Comparison of ENCODE assay signal across 25 cellular contexts in the genomic region with DNA sequence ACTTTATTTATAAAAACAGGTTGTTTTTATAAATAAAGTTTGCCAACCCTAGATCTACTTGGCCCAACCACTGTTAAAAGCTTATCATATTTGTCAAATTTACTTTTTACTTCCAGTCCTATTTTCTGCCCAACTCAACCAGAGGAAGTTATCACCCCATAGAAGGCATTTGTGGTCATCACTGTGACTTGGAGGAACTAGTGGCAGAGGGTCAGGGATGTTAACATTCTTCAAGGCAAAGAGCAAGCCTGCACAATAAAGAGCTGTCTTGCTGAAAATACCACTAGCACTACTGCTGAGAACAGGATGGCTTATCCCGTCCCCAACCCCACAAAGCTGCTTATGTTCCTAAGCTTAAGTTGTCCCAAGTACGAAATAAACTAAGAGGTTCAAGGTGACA. TPM values are rescaled to one million over a fixed set of nuclear protein-coding genes. Genes with fewer than 3 reads are reported as not detected.
DNase-seq lines count a peak whose midpoint lies in the region; ATAC-seq and TF ChIP-seq lines count a peak whose summit lies in the region.
"Had no signal": no experiment of that assay in that cellular context is flagged by ENCODE, and none has a peak within 500 bp of the region (broad histone marks: within the 10 kb centered on the region; RNA-seq: fewer than 3 reads in every experiment).

No MANE protein-coding gene starts in this region.

- H3K27ac ChIP-seq in body of pancreas = peak overlapping the region; percentile 20 to 85 (median 75)
- peak overlapping the region; percentile 47 to 76 (median 62) for H3K27ac ChIP-seq in transverse colon
- H3K27ac ChIP-seq: A549, BLaER1, cardiac muscle cell, prostate gland, SK-N-MC, skin epidermis, upper lobe of left lung had no signal

- H3K36me3 ChIP-seq in body of pancreas (replicated peaks in 1 of 2; ENCODE audit: insufficient read depth in 1 of 2, low read depth in 2 of 2) (no peaks in the 10 kb centered on the region), transverse colon (no peaks in the 10 kb centered on the region), H7 (replicated peaks; ENCODE audit: control insufficient read depth, insufficient read depth, low read length) (no peaks in the 10 kb centered on the region)
- H3K36me3 ChIP-seq: cardiac muscle cell, prostate gland, upper lobe of left lung had no signal

- H3K27me3 ChIP-seq in body of pancreas (no peaks in the 10 kb centered on the region), transverse colon (no peaks in the 10 kb centered on the region), H7 (ENCODE audit: control insufficient read depth, insufficient read depth, low read length) (no peaks in the 10 kb centered on the region)
- H3K27me3 ChIP-seq: BLaER1, cardiac muscle cell, upper lobe of left lung had no signal

- H3K4me3 ChIP-seq in body of pancreas (no peak overlapping the region), transverse colon (no peak overlapping the region), H7 (ENCODE audit: insufficient read depth, low read depth, low read length) (no peak overlapping the region)
- H3K4me3 ChIP-seq: A549, BLaER1, cardiac muscle cell, prostate gland, SK-N-MC, skin epidermis, upper lobe of left lung had no signal

- H3K4me1 ChIP-seq in body of pancreas (peaks cover 44% of the 10 kb centered on the region), transverse colon (peaks cover 22 to 52% (median 31%) of the 10 kb centered on the region in 4 donors)
- H3K4me1 ChIP-seq: prostate gland had no signal

- H3K9me3 ChIP-seq in body of pancreas (no peaks in the 10 kb centered on the region), transverse colon (no peaks in the 10 kb centered on the region)
- H3K9me3 ChIP-seq: A549, prostate gland, upper lobe of left lung had no signal

- TF ChIP-seq CTCF in body of pancreas (IDR thresholded peaks at IDR 0.05) (no peak), transverse colon (IDR thresholded peaks at IDR 0.05) (no peak)

- no peak for TF ChIP-seq EP300 in transverse colon (IDR thresholded peaks at IDR 0.05; ENCODE audit: low read depth)

- WGBS in body of pancreas, 2 donors = 48% methylated on average over 2 of the region's 2 CpGs
- WGBS in transverse colon (ENCODE audit: low coverage in 1 of 2), 2 donors = 81% methylated on average over 2 of the region's 2 CpGs; no CpG with 5 or more reads in 1 of the 2 donors

- in situ Hi-C loops in transverse colon (cut with MboI; ENCODE audit: low pct_ligation_motif_present in 1 of 4, low pct_unique_long_range_greater_than_20kb in 1 of 4, low sequenced_read_pairs in 3 of 4) = loop anchor here (25.0 kb wide), 3 partner anchors 796 to 1146 kb away; no protein-coding TSS in a partner anchor

- DNase-seq in SIG-M5 treated with dmso at 0.1 percent for 504 hours (lab: John Stamatoyannopoulos, UW; ENCODE audit: unreplicated experiment) = peak; percentile 12
- no peak for DNase-seq in SIG-M5 (lab: John Stamatoyannopoulos, UW)
- peak; percentile 51 for DNase-seq in NOMO-1 treated with dmso at 0.1 percent for 144 hours (lab: John Stamatoyannopoulos, UW; ENCODE audit: unreplicated experiment)
- DNase-seq in body of pancreas = no peak
- no peak for DNase-seq in transverse colon
- DNase-seq in H7 = no peak
- DNase-seq in central memory CD4-positive, alpha-beta T cell = no peak
- no peak for DNase-seq in NCI-H2029 (lab: John Stamatoyannopoulos, UW)
- DNase-seq: activated CD4-positive, alpha-beta T cell treated with anti-CD3 and anti-CD28 coated beads, Interleukin-2, amount 50 U/mL, for 4 hours; amniotic stem cell; DMS153; HFFc6; left colon; NCI-H2171; NCI-H69; stimulated activated CD4-positive, alpha-beta T cell treated with anti-CD3 and anti-CD28 coated beads, Interleukin-4, amount 100 ng/mL, for 1 hour; upper lobe of left lung had no signal

- TF ChIP-seq POLR2A in body of pancreas (IDR thresholded peaks at IDR 0.05) (no peak), transverse colon (IDR thresholded peaks at IDR 0.05) (no peak)

- intact Hi-C loops in body of pancreas (cut with DNase I) (no loop called here), transverse colon (cut with DNase I; ENCODE audit: low total_unique reads) (loop anchor here (10.0 kb wide), 1 partner anchor 1019 kb away; no protein-coding TSS in a partner anchor)

- ATAC-seq in body of pancreas = no peak
- ATAC-seq: A549, Panc1 had no signal

RNA-seq across cellular contexts. Expression of a gene that starts 22.3 kb away (rescaled TPM):
- total RNA-seq in body of pancreas (1 to 10 TPM; 2.3 to 9.3 TPM), transverse colon (10 to 100 TPM in 3 of 4 donors, 1 to 10 TPM in 1; 6.4 to 67.3 (median 17.4) TPM)
- total RNA-seq in H7 (2014; rRNA removed; shearing (Covaris generic)) = 7.8 and 8.1 TPM in 2 replicates

RNA-seq across cellular contexts. Expression of a gene that starts 53.7 kb away (rescaled TPM):
- total RNA-seq in body of pancreas (10 to 100 TPM; 25.9 to 38.9 TPM), transverse colon (100 to 1,000 TPM in 3 of 4 donors, 10 to 100 TPM in 1; 39.6 to 127 (median 105) TPM)
- total RNA-seq in H7 (2014; rRNA removed; shearing (Covaris generic)) = 0.07 and 0.31 TPM in 2 replicates
- total RNA-seq: neural crest cell had no signal

Comparison
In these comparisons a context has a peak if more than half of its experiments do, and no peak if none do; other contexts are left out.
1. DNase-seq: peak in SIG-M5 treated with dmso at 0.1 percent for 504 hours (single experiment) and NOMO-1 treated with dmso at 0.1 percent for 144 hours (single experiment); none in SIG-M5 (single experiment), body of pancreas (0 of 4), transverse colon (single experiment), H7 (single experiment), central memory CD4-positive, alpha-beta T cell (single experiment) and NCI-H2029 (single experiment).
2. RNA of a gene that starts 53.7 kb away (total RNA-seq): 39.6 to 127 TPM in transverse colon and 25.9 to 38.9 TPM in body of pancreas; 0.07 to 0.31 TPM in H7; every median in the first group is over 10 times any median in the second.